ENCODE assay signal across 9 cellular contexts in genomic region chr3:187746059-187746453, GRCh38. TPM values are rescaled to one million over a fixed set of nuclear protein-coding genes. Genes with fewer than 3 reads are reported as not detected.
DNase-seq lines count a peak whose midpoint lies in the region; ATAC-seq, FAIRE-seq and TF ChIP-seq lines count a peak whose summit lies in the region.
"Had no signal": no experiment of that assay in that cellular context is flagged by ENCODE, and none has a peak within 500 bp of the region (broad histone marks: within the 10 kb centered on the region; RNA-seq: fewer than 3 reads in every experiment).

No MANE protein-coding gene starts in this region.

- peak overlapping the region; percentile 99 to 100 for H3K27ac Mint-ChIP-seq in natural killer cell treated with Interleukin-12 subunit alpha and Interleukin-12 subunit beta and Interleukin-15 and Interleukin-18, amount 100 ng/mL, for 72 hours

- no peaks in the 10 kb centered on the region for H3K9me3 Mint-ChIP-seq in natural killer cell treated with Interleukin-12 subunit alpha and Interleukin-12 subunit beta and Interleukin-15 and Interleukin-18, amount 100 ng/mL, for 72 hours

- peaks cover 8% of the 10 kb centered on the region for H3K36me3 Mint-ChIP-seq in natural killer cell treated with Interleukin-12 subunit alpha and Interleukin-12 subunit beta and Interleukin-15 and Interleukin-18, amount 100 ng/mL, for 72 hours

- no peaks in the 10 kb centered on the region for H3K27me3 Mint-ChIP-seq in natural killer cell treated with Interleukin-12 subunit alpha and Interleukin-12 subunit beta and Interleukin-15 and Interleukin-18, amount 100 ng/mL, for 72 hours

- no peak for FAIRE-seq in RCC 7860 (lab: Jason Lieb, UNC)

- H3K4me3 Mint-ChIP-seq in natural killer cell treated with Interleukin-12 subunit alpha and Interleukin-12 subunit beta and Interleukin-15 and Interleukin-18, amount 100 ng/mL, for 72 hours, result peak overlapping the region; percentile 99

- H3K27ac ChIP-seq in colonic mucosa, result peak overlapping the region; percentile 97

- intact Hi-C loops in colonic mucosa (cut with DNase I), result loop anchor here (5.0 to 10.0 kb wide), 4 partner anchors 406 to 689 kb away; partner anchors contain the start of gene LPP

- peak overlapping the region; percentile 75 for H3K4me3 ChIP-seq in BE2C (ENCODE audit: low read depth, low read length)
- peak overlapping the region; percentile 61 for H3K4me3 ChIP-seq in colonic mucosa

- H3K4me1 ChIP-seq in BE2C, result no peaks in the 10 kb centered on the region; the same call in 1 of the 2 replicates
- H3K4me1 ChIP-seq in colonic mucosa, result no peaks in the 10 kb centered on the region

- H3K27me3 ChIP-seq in BE2C (peaks cover 3% of the 10 kb centered on the region; the same call in 1 of the 2 replicates), colonic mucosa (no peaks in the 10 kb centered on the region)

- H3K9me3 ChIP-seq in BE2C (no peaks in the 10 kb centered on the region), colonic mucosa (no peaks in the 10 kb centered on the region)

- peaks cover 54 to 76% of the 10 kb centered on the region in 2 donors for H3K4me1 Mint-ChIP-seq in natural killer cell treated with Interleukin-12 subunit alpha and Interleukin-12 subunit beta and Interleukin-15 and Interleukin-18, amount 100 ng/mL, for 72 hours (ENCODE audit: low read depth in 2 of 2)

- TF ChIP-seq CTCF in BE2C (IDR thresholded peaks at IDR 0.05; ENCODE audit: low read depth, low read length), result no peak
- TF ChIP-seq CTCF in colonic mucosa (IDR thresholded peaks at IDR 0.05), result no peak

- H3K36me3 ChIP-seq in BE2C (no peaks in the 10 kb centered on the region), colonic mucosa (no peaks in the 10 kb centered on the region)

- ATAC-seq in natural killer cell treated with Interleukin-12 subunit alpha and Interleukin-12 subunit beta and Interleukin-15 and Interleukin-18, amount 100 ng/mL, for 72 hours, result no peak
- no peak for ATAC-seq in GM19455 (IDR thresholded peaks at IDR 0.05; ENCODE audit: unreplicated experiment)

- H3K9ac ChIP-seq in colonic mucosa (ENCODE audit: low read depth in 2 of 2, low read length in 2 of 2), result peak overlapping the region in 1 of 2 donors; percentile 95

- DNase-seq in BE2C (no peak), M059J (ENCODE audit: low read depth) (peak; percentile 15), colonic mucosa (no peak), RCC 7860 (ENCODE audit: low spot score) (no peak), kidney glomerular epithelial cell (lab: John Stamatoyannopoulos, UW) (no peak)
- DNase-seq in natural killer cell treated with Interleukin-12 subunit alpha and Interleukin-12 subunit beta and Interleukin-15 and Interleukin-18, amount 100 ng/mL, for 72 hours (ENCODE audit: low spot score), result no peak
- no peak for DNase-seq in stimulated activated CD4-positive, alpha-beta T cell treated with anti-CD3 and anti-CD28 coated beads, Interleukin-4, amount 100 ng/mL, for 1 hour

RNA-seq across cellular contexts. Expression of gene BCL6, which starts 0.8 kb away (rescaled TPM):
- polyA plus RNA-seq in BE2C (2012; ENCODE audit: insufficient read depth, insufficient read length, low read depth), result 1.2 TPM
- 15.4 and 19.2 TPM in 2 replicates for total RNA-seq in M059J (2014; rRNA removed; shearing (Covaris generic))
- 10 to 100 TPM in 1 of 2 donors, 1 to 10 TPM in 1; 8.8 to 30.2 TPM for total RNA-seq in colonic mucosa
- 100 to 1,000 TPM in 1 of 2 donors, 10 to 100 TPM in 1; 67.8 to 158 TPM for total RNA-seq in natural killer cell treated with Interleukin-12 subunit alpha and Interleukin-12 subunit beta and Interleukin-15 and Interleukin-18, amount 100 ng/mL, for 72 hours

RNA-seq across cellular contexts. Expression of gene RTP2, which starts 43.7 kb away (rescaled TPM):
- not detected for polyA plus RNA-seq in BE2C (2012; ENCODE audit: insufficient read depth, insufficient read length, low read depth)
- not detected in 2 replicates for total RNA-seq in M059J (2014; rRNA removed; shearing (Covaris generic))
- total RNA-seq in colonic mucosa, result not detected
- total RNA-seq in natural killer cell treated with Interleukin-12 subunit alpha and Interleukin-12 subunit beta and Interleukin-15 and Interleukin-18, amount 100 ng/mL, for 72 hours, result not detected
- total RNA-seq: activated CD8-positive, alpha-beta memory T cell treated with anti-CD3 and anti-CD28 coated beads for 36 hours had no signal
